Comparison of ENCODE assay signal across 8 cellular contexts in the genomic region with DNA sequence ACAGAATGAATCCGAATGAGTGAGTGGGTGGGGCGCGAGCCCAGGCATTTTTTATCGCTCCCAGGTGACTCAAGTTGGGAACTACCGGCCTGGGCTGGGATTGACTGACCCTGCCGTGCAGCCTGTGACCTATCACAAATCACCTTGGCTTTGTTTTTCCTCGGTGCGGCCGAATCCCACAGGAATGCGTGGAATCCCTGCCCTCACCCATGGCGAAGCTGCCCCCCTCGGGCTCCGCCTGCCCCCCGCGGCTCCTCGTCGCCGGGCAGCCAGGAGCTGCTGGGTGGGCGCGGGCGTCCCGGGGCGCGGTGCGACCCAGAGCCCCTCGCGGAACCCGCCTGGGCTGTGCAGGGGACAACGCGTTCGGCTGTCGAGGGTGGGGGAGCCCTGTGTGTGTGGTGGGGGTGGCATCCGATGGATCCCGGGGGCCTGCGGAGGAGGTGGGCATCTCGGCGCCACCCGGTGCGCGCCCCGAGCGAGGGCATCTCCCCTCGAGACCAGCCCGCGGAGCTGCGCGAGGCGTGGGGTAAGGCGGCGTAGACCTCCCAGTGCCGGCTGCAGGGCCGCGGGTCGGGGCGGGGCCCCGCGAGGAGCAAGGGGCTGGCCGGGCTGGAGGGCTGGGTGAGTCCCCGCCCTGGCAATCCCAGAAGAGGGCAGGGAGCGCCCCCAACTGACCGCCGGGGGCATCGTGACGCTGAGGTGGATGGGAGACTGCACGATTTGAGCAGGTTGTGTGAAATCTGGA. TPM values are rescaled to one million over a fixed set of nuclear protein-coding genes. Genes with fewer than 3 reads are reported as not detected.
DNase-seq lines count a peak whose midpoint lies in the region; ATAC-seq and TF ChIP-seq lines count a peak whose summit lies in the region.

No MANE protein-coding gene starts in this region.

- peak; percentile 76 for TF ChIP-seq CTCF in CD14-positive monocyte (IDR thresholded peaks at IDR 0.05)
- peak; percentile 85 for TF ChIP-seq CTCF in epithelial cell of proximal tubule (conservative IDR thresholded peaks at IDR 0.05; ENCODE audit: low read depth, low read length)

- DNase-seq in CD14-positive monocyte (ENCODE audit: low spot score) (peak; percentile 69), NCI-H82 (lab: John Stamatoyannopoulos, UW) (peak; percentile 93), epithelial cell of proximal tubule (ENCODE audit: low read depth) (peak; percentile 33), mucosa of gallbladder (ENCODE audit: low spot score) (peak; percentile 93)
- DNase-seq in activated CD8-positive, alpha-beta memory T cell treated with anti-CD3 and anti-CD28 coated beads, Interleukin-2, amount 10 ng/mL, durations not matched to agents 7 days and 5 days = peak; percentile 84
- peak; percentile 88 for DNase-seq in stimulated activated CD8-positive, alpha-beta memory T cell treated with anti-CD3 and anti-CD28 coated beads, Interleukin-4, amount 100 ng/mL, for 48 hours

- peak overlapping the region; percentile 56 to 87 for H3K4me3 Mint-ChIP-seq in CD14-positive monocyte
- H3K4me3 Mint-ChIP-seq in activated CD8-positive, alpha-beta memory T cell treated with anti-CD3 and anti-CD28 coated beads, Interleukin-2, amount 10 ng/mL, durations not matched to agents 7 days and 5 days = peak overlapping the region; percentile 20

- H3K4me1 Mint-ChIP-seq in CD14-positive monocyte = peaks cover 9% of the 10 kb centered on the region
- peaks cover 8% of the 10 kb centered on the region for H3K4me1 Mint-ChIP-seq in activated CD8-positive, alpha-beta memory T cell treated with anti-CD3 and anti-CD28 coated beads, Interleukin-2, amount 10 ng/mL, durations not matched to agents 7 days and 5 days

- intact Hi-C loops in CD14-positive monocyte (cut with micrococcal nuclease) = loop anchor here (5.0 kb wide), 2 partner anchors 115 to 185 kb away; no protein-coding TSS in a partner anchor

- no peaks in the 10 kb centered on the region for H3K36me3 Mint-ChIP-seq in CD14-positive monocyte
- peaks cover 2% of the 10 kb centered on the region for H3K36me3 Mint-ChIP-seq in activated CD8-positive, alpha-beta memory T cell treated with anti-CD3 and anti-CD28 coated beads, Interleukin-2, amount 10 ng/mL, durations not matched to agents 7 days and 5 days

- CTCF ChIA-PET in activated CD8-positive, alpha-beta memory T cell treated with anti-CD3 and anti-CD28 coated beads, Interleukin-2, amount 10 ng/mL, durations not matched to agents 7 days and 5 days (lab: Charles Lee) = interaction anchor here (0.6 to 4.5 kb wide), 14 partner anchors 9 to 308 kb away, joined by 3 to 35 read pairs (median 5); a partner anchor contains a TSS

- H3K27me3 Mint-ChIP-seq in CD14-positive monocyte (ENCODE audit: low read depth in 3 of 3) = peaks cover 23 to 30% (median 25%) of the 10 kb centered on the region in 3 donors
- peaks cover 42% of the 10 kb centered on the region for H3K27me3 Mint-ChIP-seq in activated CD8-positive, alpha-beta memory T cell treated with anti-CD3 and anti-CD28 coated beads, Interleukin-2, amount 10 ng/mL, durations not matched to agents 7 days and 5 days

- peak overlapping the region; percentile 61 for H3K4me3 ChIP-seq in epithelial cell of proximal tubule (ENCODE audit: low read depth, low read length)

- ATAC-seq in GM19035 (IDR thresholded peaks at IDR 0.05; ENCODE audit: unreplicated experiment) = peak; percentile 89
- peak; percentile 98 for ATAC-seq in HG03196 (IDR thresholded peaks at IDR 0.05; ENCODE audit: unreplicated experiment)
- ATAC-seq in activated CD8-positive, alpha-beta memory T cell treated with anti-CD3 and anti-CD28 coated beads, Interleukin-2, amount 10 ng/mL, durations not matched to agents 7 days and 5 days = peak; percentile 99

- peaks cover 12 to 28% (median 18%) of the 10 kb centered on the region in 7 donors for H3K9me3 Mint-ChIP-seq in CD14-positive monocyte
- H3K9me3 Mint-ChIP-seq in activated CD8-positive, alpha-beta memory T cell treated with anti-CD3 and anti-CD28 coated beads, Interleukin-2, amount 10 ng/mL, durations not matched to agents 7 days and 5 days (ENCODE audit: low read depth) = peaks cover 5% of the 10 kb centered on the region

- peak overlapping the region in 1 of 7 donors; percentile 36 for H3K27ac Mint-ChIP-seq in CD14-positive monocyte
- H3K27ac Mint-ChIP-seq in activated CD8-positive, alpha-beta memory T cell treated with anti-CD3 and anti-CD28 coated beads, Interleukin-2, amount 10 ng/mL, durations not matched to agents 7 days and 5 days = no peak overlapping the region

RNA-seq across cellular contexts. Expression of a gene that starts 16.5 kb away (rescaled TPM):
- polyA plus RNA-seq in CD14-positive monocyte = not detected
- total RNA-seq in activated CD8-positive, alpha-beta memory T cell treated with anti-CD3 and anti-CD28 coated beads, Interleukin-2, amount 10 ng/mL, durations not matched to agents 7 days and 5 days = under 1 TPM; 0.47 to 0.49 TPM
- total RNA-seq in epithelial cell of proximal tubule = 10.7 and 13.7 TPM in 2 replicates
- 281 TPM for total RNA-seq in mucosa of gallbladder

RNA-seq across cellular contexts. Expression of a gene that starts 52.2 kb away (rescaled TPM):
- 100 to 1,000 TPM; 106 to 143 TPM for polyA plus RNA-seq in CD14-positive monocyte
- total RNA-seq in activated CD8-positive, alpha-beta memory T cell treated with anti-CD3 and anti-CD28 coated beads, Interleukin-2, amount 10 ng/mL, durations not matched to agents 7 days and 5 days = 100 to 1,000 TPM; 634 to 820 TPM
- total RNA-seq in epithelial cell of proximal tubule (141 and 227 TPM in 2 replicates), mucosa of gallbladder (263 TPM)

Comparison
In these comparisons a context has a peak if more than half of its experiments do, and no peak if none do; other contexts are left out.
1. Peak in every context shown above with its lines: DNase-seq, ATAC-seq and H3K4me3 ChIP-seq.
2. DNase-seq: peak in every context shown above with its lines; median percentile 93 in NCI-H82; 93 in mucosa of gallbladder; 88 in stimulated activated CD8-positive, alpha-beta memory T cell treated with anti-CD3 and anti-CD28 coated beads, Interleukin-4, amount 100 ng/mL, for 48 hours; 84 in activated CD8-positive, alpha-beta memory T cell treated with anti-CD3 and anti-CD28 coated beads, Interleukin-2, amount 10 ng/mL, durations not matched to agents 7 days and 5 days; 69 in CD14-positive monocyte; 33 in epithelial cell of proximal tubule.
3. RNA of a gene that starts 16.5 kb away (total RNA-seq): 281 TPM in mucosa of gallbladder (single experiment); 10.7 to 13.7 TPM in epithelial cell of proximal tubule and 0.47 to 0.49 TPM in activated CD8-positive, alpha-beta memory T cell treated with anti-CD3 and anti-CD28 coated beads, Interleukin-2, amount 10 ng/mL, durations not matched to agents 7 days and 5 days; every median in the first group is over 10 times any median in the second.